Comparison of ENCODE assay signal across 1 cellular context in the genomic region with DNA sequence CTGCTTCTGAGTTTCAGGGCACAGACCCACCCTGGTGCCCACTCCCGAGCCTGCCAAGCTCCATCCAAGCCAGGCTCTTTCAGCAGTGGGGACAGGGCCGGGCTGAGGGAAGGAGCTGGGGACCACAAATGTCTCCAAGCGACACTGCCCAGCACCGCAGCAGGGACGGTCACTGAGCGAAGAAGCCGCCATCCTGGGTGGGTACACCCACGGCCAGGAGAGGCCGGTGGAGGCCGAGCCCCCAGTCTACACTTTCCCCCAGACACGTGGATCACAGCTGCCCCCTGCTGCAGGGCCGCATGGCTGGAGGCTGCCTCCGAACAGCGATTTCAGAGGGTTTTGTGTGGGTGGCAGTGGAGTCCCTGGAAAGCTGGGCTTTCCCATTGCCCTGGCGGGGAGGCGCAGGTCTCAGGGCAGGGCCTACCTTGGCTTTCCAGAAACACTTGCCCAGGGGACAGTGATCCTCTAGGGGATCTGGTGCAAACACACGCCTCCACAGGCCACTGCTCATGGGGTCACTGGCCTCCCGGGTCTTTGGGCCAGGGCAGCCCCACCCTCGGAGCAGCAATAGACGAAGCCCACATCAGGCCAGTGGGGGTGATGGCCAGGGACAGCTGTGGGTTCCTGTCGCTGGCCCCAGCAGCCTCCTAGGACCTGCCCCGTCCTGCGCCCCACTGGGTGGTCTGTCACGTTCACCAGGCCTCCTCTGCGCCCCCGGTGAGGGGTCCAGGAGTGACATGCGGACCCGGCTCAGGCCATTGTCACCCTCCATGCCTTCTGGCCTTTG.
TF ChIP-seq lines count a peak whose summit lies in the region.

No MANE protein-coding gene starts in this region.

TF ChIP-seq in GM12878, 131 proteins besides CTCF, POLR2A, EP300 and RAD21 (continues in another document):
- TF ChIP-seq NFIC (IDR thresholded peaks at IDR 0.05; ENCODE audit: low read depth, low read length) (no peak), ZBTB11 (CRISPR knock-in tag; IDR thresholded peaks at IDR 0.05) (no peak), NR2C2 (IDR thresholded peaks at IDR 0.05; ENCODE audit: borderline replicate concordance, control insufficient read depth, insufficient read length, low read depth) (no peak), REST (IDR thresholded peaks at IDR 0.05; ENCODE audit: low read depth, low read length) (no peak), TCF7 (IDR thresholded peaks at IDR 0.05; ENCODE audit: borderline replicate concordance) (no peak), MEF2B (IDR thresholded peaks at IDR 0.05; ENCODE audit: partially characterized antibody, poor library complexity, severe bottlenecking) (peak; percentile 88), TCF12 (IDR thresholded peaks at IDR 0.05; ENCODE audit: low read depth, low read length) (no peak; the same call in 1 of the 2 replicates), MTA2 (IDR thresholded peaks at IDR 0.05; ENCODE audit: low read depth) (no peak), TAF1 (IDR thresholded peaks at IDR 0.05; ENCODE audit: borderline replicate concordance, low read depth, low read length) (no peak), CREM (IDR thresholded peaks at IDR 0.05; ENCODE audit: low read depth) (no peak), RUNX3 (IDR thresholded peaks at IDR 0.05; ENCODE audit: low read length) (no peak), KAT2A (conservative IDR thresholded peaks at IDR 0.05; ENCODE audit: control insufficient read depth, low read depth, low read length) (no peak), SPI1 (IDR thresholded peaks at IDR 0.05; ENCODE audit: borderline replicate concordance, insufficient read depth, low read depth, low read length) (no peak), CHD4 (IDR thresholded peaks at IDR 0.05) (no peak), FOXK2 (IDR thresholded peaks at IDR 0.05) (no peak), PML (IDR thresholded peaks at IDR 0.05; ENCODE audit: low read length) (no peak), RFX5 (IDR thresholded peaks at IDR 0.05; ENCODE audit: low read depth, low read length) (no peak), STAT3 (IDR thresholded peaks at IDR 0.05; ENCODE audit: low read depth, low read length) (no peak), RBBP5 (conservative IDR thresholded peaks at IDR 0.05) (no peak), MYC (IDR thresholded peaks at IDR 0.05; ENCODE audit: insufficient read depth, insufficient read length, insufficient replicate concordance, low read length, severe bottlenecking) (peak; percentile 56), YY1 (IDR thresholded peaks at IDR 0.05; ENCODE audit: low read depth, low read length) (0 out of 2 replicates have a peak, but pooled peaks have one; percentile 1), POLR2AphosphoS2 (IDR thresholded peaks at IDR 0.05; ENCODE audit: low read depth, low read length) (no peak; the same call in 1 of the 2 replicates), IKZF1 (conservative IDR thresholded peaks at IDR 0.05) (peak; percentile 73; the same call in 1 of the 2 replicates), SP1 (IDR thresholded peaks at IDR 0.05; ENCODE audit: low read depth, low read length) (no peak), HSF1 (IDR thresholded peaks at IDR 0.05; ENCODE audit: low read depth, low read length) (no peak), HDAC2 (IDR thresholded peaks at IDR 0.05) (no peak), IRF4 (IDR thresholded peaks at IDR 0.05; ENCODE audit: low read depth, low read length) (no peak), NR2F1 (conservative IDR thresholded peaks at IDR 0.05) (peak; percentile 83), ZBTB40 (IDR thresholded peaks at IDR 0.05; ENCODE audit: borderline replicate concordance) (no peak), KDM1A (IDR thresholded peaks at IDR 0.05; ENCODE audit: borderline replicate concordance) (no peak), NFYA (IDR thresholded peaks at IDR 0.05; ENCODE audit: borderline replicate concordance, low read depth, low read length) (no peak), JUNB (IDR thresholded peaks at IDR 0.05) (no peak)
- TF ChIP-seq, protein P1, sequence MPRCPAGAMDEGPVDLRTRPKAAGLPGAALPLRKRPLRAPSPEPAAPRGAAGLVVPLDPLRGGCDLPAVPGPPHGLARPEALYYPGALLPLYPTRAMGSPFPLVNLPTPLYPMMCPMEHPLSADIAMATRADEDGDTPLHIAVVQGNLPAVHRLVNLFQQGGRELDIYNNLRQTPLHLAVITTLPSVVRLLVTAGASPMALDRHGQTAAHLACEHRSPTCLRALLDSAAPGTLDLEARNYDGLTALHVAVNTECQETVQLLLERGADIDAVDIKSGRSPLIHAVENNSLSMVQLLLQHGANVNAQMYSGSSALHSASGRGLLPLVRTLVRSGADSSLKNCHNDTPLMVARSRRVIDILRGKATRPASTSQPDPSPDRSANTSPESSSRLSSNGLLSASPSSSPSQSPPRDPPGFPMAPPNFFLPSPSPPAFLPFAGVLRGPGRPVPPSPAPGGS (IDR thresholded peaks at IDR 0.05; ENCODE audit: borderline replicate concordance, insufficient read depth, low read depth, low read length, poor library complexity, severe bottlenecking): no peak
- TF ChIP-seq, protein P2, sequence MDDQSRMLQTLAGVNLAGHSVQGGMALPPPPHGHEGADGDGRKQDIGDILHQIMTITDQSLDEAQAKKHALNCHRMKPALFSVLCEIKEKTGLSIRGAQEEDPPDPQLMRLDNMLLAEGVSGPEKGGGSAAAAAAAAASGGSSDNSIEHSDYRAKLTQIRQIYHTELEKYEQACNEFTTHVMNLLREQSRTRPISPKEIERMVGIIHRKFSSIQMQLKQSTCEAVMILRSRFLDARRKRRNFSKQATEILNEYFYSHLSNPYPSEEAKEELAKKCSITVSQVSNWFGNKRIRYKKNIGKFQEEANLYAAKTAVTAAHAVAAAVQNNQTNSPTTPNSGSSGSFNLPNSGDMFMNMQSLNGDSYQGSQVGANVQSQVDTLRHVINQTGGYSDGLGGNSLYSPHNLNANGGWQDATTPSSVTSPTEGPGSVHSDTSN (IDR thresholded peaks at IDR 0.05; ENCODE audit: insufficient replicate concordance, low read depth, low read length): no peak
- TF ChIP-seq, protein P3, sequence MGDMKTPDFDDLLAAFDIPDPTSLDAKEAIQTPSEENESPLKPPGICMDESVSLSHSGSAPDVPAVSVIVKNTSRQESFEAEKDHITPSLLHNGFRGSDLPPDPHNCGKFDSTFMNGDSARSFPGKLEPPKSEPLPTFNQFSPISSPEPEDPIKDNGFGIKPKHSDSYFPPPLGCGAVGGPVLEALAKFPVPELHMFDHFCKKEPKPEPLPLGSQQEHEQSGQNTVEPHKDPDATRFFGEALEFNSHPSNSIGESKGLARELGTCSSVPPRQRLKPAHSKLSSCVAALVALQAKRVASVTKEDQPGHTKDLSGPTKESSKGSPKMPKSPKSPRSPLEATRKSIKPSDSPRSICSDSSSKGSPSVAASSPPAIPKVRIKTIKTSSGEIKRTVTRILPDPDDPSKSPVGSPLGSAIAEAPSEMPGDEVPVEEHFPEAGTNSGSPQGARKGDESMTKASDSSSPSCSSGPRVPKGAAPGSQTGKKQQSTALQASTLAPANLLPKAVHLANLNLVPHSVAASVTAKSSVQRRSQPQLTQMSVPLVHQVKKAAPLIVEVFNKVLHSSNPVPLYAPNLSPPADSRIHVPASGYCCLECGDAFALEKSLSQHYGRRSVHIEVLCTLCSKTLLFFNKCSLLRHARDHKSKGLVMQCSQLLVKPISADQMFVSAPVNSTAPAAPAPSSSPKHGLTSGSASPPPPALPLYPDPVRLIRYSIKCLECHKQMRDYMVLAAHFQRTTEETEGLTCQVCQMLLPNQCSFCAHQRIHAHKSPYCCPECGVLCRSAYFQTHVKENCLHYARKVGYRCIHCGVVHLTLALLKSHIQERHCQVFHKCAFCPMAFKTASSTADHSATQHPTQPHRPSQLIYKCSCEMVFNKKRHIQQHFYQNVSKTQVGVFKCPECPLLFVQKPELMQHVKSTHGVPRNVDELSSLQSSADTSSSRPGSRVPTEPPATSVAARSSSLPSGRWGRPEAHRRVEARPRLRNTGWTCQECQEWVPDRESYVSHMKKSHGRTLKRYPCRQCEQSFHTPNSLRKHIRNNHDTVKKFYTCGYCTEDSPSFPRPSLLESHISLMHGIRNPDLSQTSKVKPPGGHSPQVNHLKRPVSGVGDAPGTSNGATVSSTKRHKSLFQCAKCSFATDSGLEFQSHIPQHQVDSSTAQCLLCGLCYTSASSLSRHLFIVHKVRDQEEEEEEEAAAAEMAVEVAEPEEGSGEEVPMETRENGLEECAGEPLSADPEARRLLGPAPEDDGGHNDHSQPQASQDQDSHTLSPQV (IDR thresholded peaks at IDR 0.05): peak; percentile 28; the same call in 1 of the 2 replicates
